In the genomic region with DNA sequence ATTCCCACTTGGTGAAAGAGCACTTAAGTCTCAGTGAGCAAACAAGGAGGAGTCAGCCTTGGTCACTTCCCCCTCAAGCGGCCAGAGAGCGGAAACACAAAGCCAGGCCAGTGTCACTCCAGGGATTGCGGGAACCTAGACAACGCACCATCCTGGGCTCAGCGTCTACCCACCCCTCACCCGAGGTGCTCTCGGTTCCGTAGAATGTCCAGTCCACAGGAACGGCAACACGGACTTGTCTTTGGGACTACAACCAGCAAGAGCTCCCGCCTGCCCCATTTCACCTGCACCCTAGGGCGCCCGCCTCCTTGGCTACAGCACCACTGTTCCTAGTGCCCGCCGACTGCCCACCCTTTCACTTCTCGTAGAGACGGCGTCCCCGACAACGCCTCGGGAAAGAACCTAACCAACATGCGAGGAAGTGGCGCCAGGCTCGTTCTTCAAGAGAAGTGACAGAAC, we compare ENCODE assay signal across 8 cellular contexts. TPM values are rescaled to one million over a fixed set of nuclear protein-coding genes. Genes with fewer than 3 reads are reported as not detected.
A peak's percentile ranks its signal among the peaks of the same experiment; 100 is the strongest.
DNase-seq lines count a peak whose midpoint lies in the region; ATAC-seq and TF ChIP-seq lines count a peak whose summit lies in the region.

No MANE protein-coding gene starts in this region.

- peaks cover 25% of the 10 kb centered on the region for H3K4me1 ChIP-seq in mucosa of descending colon (ENCODE audit: low read depth)

- ATAC-seq in GM18870 (IDR thresholded peaks at IDR 0.05; ENCODE audit: unreplicated experiment) (peak; percentile 35), HG03103 (IDR thresholded peaks at IDR 0.05; ENCODE audit: low read depth, unreplicated experiment) (peak; percentile 30), mucosa of descending colon (peak; percentile 79)

- peak in 10 of 14 donors; percentile 35 to 82 (median 59) for DNase-seq in C1 segment of cervical spinal cord (lab: John Stamatoyannopoulos, UW)
- DNase-seq in NCI-H2227 (lab: John Stamatoyannopoulos, UW; ENCODE audit: unreplicated experiment), result peak; percentile 61
- DNase-seq in activated CD4-positive, alpha-beta T cell treated with anti-CD3 and anti-CD28 coated beads, Interleukin-2, amount 50 U/mL, for 4 hours, result peak; percentile 16 to 26
- peak; percentile 16 for DNase-seq in epithelial cell of proximal tubule (ENCODE audit: low read depth)
- DNase-seq in mucosa of descending colon, result peak in 2 of 3 donors; percentile 69 to 74
- peak; percentile 40 for DNase-seq in stromal cell of bone marrow (ENCODE audit: low read depth)

- intact Hi-C loops in mucosa of descending colon (cut with DNase I, micrococcal nuclease), result no loop called here

- H3K36me3 ChIP-seq in mucosa of descending colon (ENCODE audit: low read depth), result no peaks in the 10 kb centered on the region

- peak overlapping the region; percentile 97 for H3K4me3 ChIP-seq in epithelial cell of proximal tubule (ENCODE audit: low read depth, low read length)
- peak overlapping the region; percentile 82 for H3K4me3 ChIP-seq in mucosa of descending colon

- peak; percentile 22 for TF ChIP-seq CTCF in epithelial cell of proximal tubule (conservative IDR thresholded peaks at IDR 0.05; ENCODE audit: low read depth, low read length)
- TF ChIP-seq CTCF in mucosa of descending colon (IDR thresholded peaks at IDR 0.05), result no peak

- no peaks in the 10 kb centered on the region for H3K9me3 ChIP-seq in mucosa of descending colon

RNA-seq across cellular contexts. Expression of a gene that starts 0.5 kb away (rescaled TPM):
- total RNA-seq in epithelial cell of proximal tubule, result 6.3 and 13.8 TPM in 2 replicates
- total RNA-seq in mucosa of descending colon, result 10 to 100 TPM; 27.4 to 36.0 (median 33.5) TPM

RNA-seq across cellular contexts. Expression of a gene that starts 0.6 kb away (rescaled TPM):
- total RNA-seq in epithelial cell of proximal tubule (15.0 and 16.9 TPM in 2 replicates), mucosa of descending colon (10 to 100 TPM; 12.5 to 13.3 (median 13.0) TPM)

Comparison
In these comparisons a context has a peak if more than half of its experiments do, and no peak if none do; other contexts are left out.
1. Peak in every context shown above with its lines: DNase-seq, ATAC-seq and H3K4me3 ChIP-seq.
2. DNase-seq: peak in every context shown above with its lines; median percentile 72 in mucosa of descending colon; 61 in NCI-H2227; 59 in C1 segment of cervical spinal cord; 40 in stromal cell of bone marrow; 21 in activated CD4-positive, alpha-beta T cell treated with anti-CD3 and anti-CD28 coated beads, Interleukin-2, amount 50 U/mL, for 4 hours; 16 in epithelial cell of proximal tubule.